ENCODE assay signal across 8 cellular contexts in the genomic region with DNA sequence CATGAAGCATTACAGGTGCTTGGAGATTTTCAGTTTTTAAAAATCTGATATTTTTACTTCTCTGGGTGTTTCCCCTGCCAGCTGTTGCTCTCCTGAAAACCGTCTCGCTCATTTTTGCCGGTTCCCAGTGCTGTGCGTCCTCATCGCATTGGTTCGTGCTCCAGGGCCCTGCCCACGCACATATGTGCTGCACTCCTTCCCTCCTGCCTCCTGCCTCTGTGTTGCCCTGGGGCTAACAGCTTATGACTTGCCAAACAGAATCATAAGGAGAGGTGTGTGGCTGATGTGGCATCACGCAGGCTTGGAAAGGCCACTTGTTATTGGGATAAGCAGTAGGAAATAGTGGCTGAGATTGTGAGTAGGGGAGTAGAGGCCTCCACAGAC. TPM values are rescaled to one million over a fixed set of nuclear protein-coding genes. Genes with fewer than 3 reads are reported as not detected.
DNase-seq lines count a peak whose midpoint lies in the region; ATAC-seq, FAIRE-seq and TF ChIP-seq lines count a peak whose summit lies in the region.

No MANE protein-coding gene starts in this region.

- H3K27ac Mint-ChIP-seq in naive B cell = peak overlapping the region in 1 of 6 donors; percentile 48

- H3K27ac ChIP-seq in HUES6 (ENCODE audit: low read depth, low read length) = no peak overlapping the region

- H3K9ac ChIP-seq in HUES6 (ENCODE audit: low read length) = no peak overlapping the region

- CTCF ChIA-PET in BJ (lab: Yijun Ruan, JAX) = interaction anchor here (0.6 to 1.7 kb wide), 7 partner anchors 8 to 736 kb away, joined by 3 to 7 read pairs (median 3); no protein-coding TSS in a partner anchor

- no peak for FAIRE-seq in GM12891 (lab: Jason Lieb, UNC)

- H3K4me3 Mint-ChIP-seq in naive B cell = peak overlapping the region; percentile 18 to 70 (median 56)

- H3K4me1 ChIP-seq in HUES6 (ENCODE audit: control insufficient read depth, insufficient read depth, low read length) = peaks cover 22% of the 10 kb centered on the region

- H3K4me3 ChIP-seq in BJ (ENCODE audit: low read depth, low read length) (no peak overlapping the region), HUES6 (ENCODE audit: low read depth, low read length) (peak overlapping the region; percentile 56; the same call in 1 of the 2 replicates)

- no peaks in the 10 kb centered on the region for H3K9me3 ChIP-seq in HUES6 (ENCODE audit: control insufficient read depth, insufficient read depth, low read depth, low read length)

- TF ChIP-seq POLR2A in GM12891 (IDR thresholded peaks at IDR 0.05; ENCODE audit: low read depth, low read length) = no peak

- DNase-seq in BJ (ENCODE audit: low read depth) (peak; percentile 88), T47D (ENCODE audit: low read depth in 1 of 2, low spot score in 1 of 2) (peak; percentile 59 to 76), naive B cell (no peak), NCI-H2107 (lab: John Stamatoyannopoulos, UW) (no peak), GM12891 (ENCODE audit: insufficient read length, low spot score) (no peak)

- ATAC-seq in naive B cell (ENCODE audit: low read depth in 2 of 2) = no peak
- ATAC-seq in GM21423 (IDR thresholded peaks at IDR 0.05; ENCODE audit: unreplicated experiment) = no peak
- ATAC-seq in GM18498 (IDR thresholded peaks at IDR 0.05; ENCODE audit: unreplicated experiment) = no peak

- H3K36me3 ChIP-seq in BJ (ENCODE audit: control insufficient read depth, insufficient read depth, low read length) (no peaks in the 10 kb centered on the region), HUES6 (ENCODE audit: control insufficient read depth, insufficient read depth, low read length) (no peaks in the 10 kb centered on the region)

- H3K27me3 ChIP-seq in BJ (ENCODE audit: control insufficient read depth, insufficient read depth, low read length) (no peaks in the 10 kb centered on the region), HUES6 (ENCODE audit: control insufficient read depth, insufficient read depth, low read length) (0 out of 2 replicates have a peak, but pooled peaks cover 4% of the 10 kb centered on the region)

- peaks cover 14 to 20% (median 15%) of the 10 kb centered on the region in 3 donors for H3K4me1 Mint-ChIP-seq in naive B cell

- peaks cover 41 to 63% (median 58%) of the 10 kb centered on the region in 3 donors for H3K27me3 Mint-ChIP-seq in naive B cell

- POLR2A ChIA-PET in BJ (lab: Charles Lee) = no interaction called here

- no peaks in the 10 kb centered on the region for H3K9me3 Mint-ChIP-seq in naive B cell

- no peak for TF ChIP-seq CTCF in BJ (IDR thresholded peaks at IDR 0.05; ENCODE audit: insufficient read depth, low read depth, low read length)

- in situ Hi-C loops in T47D (cut with HindIII; ENCODE audit: low pct_unique_long_range_greater_than_20kb, low sequenced_read_pairs) = no loop called here

- peaks cover 0 to 3% of the 10 kb centered on the region in 2 donors for H3K36me3 Mint-ChIP-seq in naive B cell

TF ChIP-seq in GM12891, 5 proteins besides CTCF, POLR2A, EP300 and RAD21:
- TF ChIP-seq SPI1 (IDR thresholded peaks at IDR 0.05; ENCODE audit: low read depth, low read length) = no peak
- TF ChIP-seq PAX5 (IDR thresholded peaks at IDR 0.05; ENCODE audit: insufficient read depth, low read length, severe bottlenecking) = no peak
- TF ChIP-seq POU2F2 (IDR thresholded peaks at IDR 0.05; ENCODE audit: low read depth, low read length) = no peak
- no peak for TF ChIP-seq TAF1 (IDR thresholded peaks at IDR 0.05; ENCODE audit: low read depth, low read length)
- no peak for TF ChIP-seq POLR2AphosphoS5 (IDR thresholded peaks at IDR 0.05; ENCODE audit: low read depth, low read length)

RNA-seq across cellular contexts. Expression of gene SLC4A1AP, which starts 53.4 kb away (rescaled TPM):
- polyA plus RNA-seq in BJ (2011; rRNA removed) (8.8 and 10.1 TPM in 2 replicates), naive B cell (ENCODE audit: low read depth in 6 of 6) (10 to 100 TPM; 14.0 to 25.9 (median 24.1) TPM)
- 5.1 and 8.0 TPM in 2 replicates for polyA minus RNA-seq in BJ (2011; rRNA and poly(A)+ RNA removed)
- 16.6 TPM for polyA plus RNA-seq in GM12891 (2012; ENCODE audit: low read depth, missing spikeins)

RNA-seq across cellular contexts. Expression of gene SUPT7L, which starts 53.6 kb away (rescaled TPM):
- polyA plus RNA-seq in BJ (2011; rRNA removed) = 43.5 and 52.0 TPM in 2 replicates
- polyA minus RNA-seq in BJ (2011; rRNA and poly(A)+ RNA removed) = 32.0 and 43.6 TPM in 2 replicates
- polyA plus RNA-seq in naive B cell (ENCODE audit: low read depth in 6 of 6) = 10 to 100 TPM; 12.9 to 18.2 (median 15.2) TPM
- 22.7 TPM for polyA plus RNA-seq in GM12891 (2012; ENCODE audit: low read depth, missing spikeins)

RNA-seq across cellular contexts. Expression of gene MRPL33, which starts 54.5 kb away (rescaled TPM):
- polyA plus RNA-seq in BJ (2011; rRNA removed) = 31.0 and 83.3 TPM in 2 replicates
- polyA minus RNA-seq in BJ (2011; rRNA and poly(A)+ RNA removed) = 5.4 and 7.2 TPM in 2 replicates
- 100 to 1,000 TPM; 165 to 215 (median 182) TPM for polyA plus RNA-seq in naive B cell (ENCODE audit: low read depth in 6 of 6)
- polyA plus RNA-seq in GM12891 (2012; ENCODE audit: low read depth, missing spikeins) = 148 TPM

Comparison
In these comparisons a context has a peak if more than half of its experiments do, and no peak if none do; other contexts are left out.
1. DNase-seq: peak in BJ (single experiment) and T47D (2 of 2); none in naive B cell (single experiment), NCI-H2107 (single experiment) and GM12891 (single experiment).